ENCODE assay signal across 10 cellular contexts in the genomic region with DNA sequence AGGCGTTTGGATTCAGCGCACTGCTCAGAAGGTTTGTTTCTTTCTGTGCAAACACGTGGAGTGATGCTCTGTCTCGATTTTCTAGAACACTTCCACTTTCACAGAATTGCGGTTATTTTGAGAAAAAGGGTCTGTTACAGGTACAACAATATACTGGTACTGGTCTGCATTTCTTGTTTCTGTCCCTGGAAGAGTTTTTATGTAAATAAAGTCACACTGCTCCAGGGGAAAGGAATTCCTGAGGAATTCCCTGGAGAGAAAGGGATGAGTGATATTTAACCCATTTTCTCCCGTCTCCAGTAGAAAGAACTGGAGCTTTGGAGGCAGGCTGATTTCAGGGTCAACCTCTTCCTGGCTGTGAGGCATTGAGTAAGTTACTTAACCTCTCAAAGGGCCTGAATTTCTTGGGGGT. TPM values are rescaled to one million over a fixed set of nuclear protein-coding genes. Genes with fewer than 3 reads are reported as not detected.
A peak's percentile ranks its signal among the peaks of the same experiment; 100 is the strongest.
DNase-seq lines count a peak whose midpoint lies in the region; TF ChIP-seq lines count a peak whose summit lies in the region.
"Had no signal": no experiment of that assay in that cellular context is flagged by ENCODE, and none has a peak within 500 bp of the region (broad histone marks: within the 10 kb centered on the region; RNA-seq: fewer than 3 reads in every experiment).

No MANE protein-coding gene starts in this region.

- intact Hi-C loops in testis (cut with DNase I; ENCODE audit: low total_unique reads), result no loop called here

- no peaks in the 10 kb centered on the region for H3K36me3 ChIP-seq in testis (ENCODE audit: low read depth, missing control alignments)
- H3K36me3 ChIP-seq: MG63 had no signal

- in situ Hi-C loops in astrocyte of the cerebellum (cut with HindIII; ENCODE audit: low sequenced_read_pairs), result no loop called here

- H3K27ac ChIP-seq in testis, result no peak overlapping the region

- peaks cover 47% of the 10 kb centered on the region for H3K4me1 Mint-ChIP-seq in osteocyte (ENCODE audit: unreplicated experiment)

- WGBS in testis, 2 donors, result 35 to 40% methylated on average over 6 of the region's 6 CpGs

- H3K27ac Mint-ChIP-seq in osteocyte (ENCODE audit: unreplicated experiment), result peak overlapping the region; percentile 76

- TF ChIP-seq CTCF in GM12865 (IDR thresholded peaks at IDR 0.05; ENCODE audit: insufficient read depth, low read depth, low read length, missing control alignments), result no peak
- TF ChIP-seq CTCF in astrocyte of the cerebellum (IDR thresholded peaks at IDR 0.05; ENCODE audit: low read depth, low read length, missing control alignments), result no peak
- no peak for TF ChIP-seq CTCF in osteocyte (IDR thresholded peaks at IDR 0.05)
- no peak for TF ChIP-seq CTCF in testis (IDR thresholded peaks at IDR 0.05)

- no peaks in the 10 kb centered on the region for H3K9me3 ChIP-seq in testis
- H3K9me3 ChIP-seq: MG63 had no signal

- no peaks in the 10 kb centered on the region for H3K36me3 Mint-ChIP-seq in osteocyte (ENCODE audit: unreplicated experiment)

- H3K27me3 Mint-ChIP-seq in osteocyte (ENCODE audit: unreplicated experiment), result no peaks in the 10 kb centered on the region

- peak; percentile 80 for DNase-seq in GM12865 (ENCODE audit: low read depth)
- DNase-seq in HT1080 (ENCODE audit: low read depth), result peak; percentile 27
- no peak for DNase-seq in astrocyte of the cerebellum (ENCODE audit: low read depth)
- DNase-seq in osteocyte (ENCODE audit: extremely low spot score, unreplicated experiment), result no peak
- DNase-seq in SK-N-DZ (ENCODE audit: low spot score), result no peak
- no peak for DNase-seq in NCI-H226
- DNase-seq in testis, result no peak
- no peak for DNase-seq in inferior parietal cortex (ENCODE audit: extremely low spot score)

- H3K4me3 Mint-ChIP-seq in osteocyte (ENCODE audit: unreplicated experiment), result peak overlapping the region; percentile 47

- H3K27me3 ChIP-seq in testis, result no peaks in the 10 kb centered on the region
- H3K27me3 ChIP-seq: MG63 had no signal

- H3K9me3 Mint-ChIP-seq in osteocyte (ENCODE audit: unreplicated experiment), result no peaks in the 10 kb centered on the region

- no peak for TF ChIP-seq POLR2A in testis (IDR thresholded peaks at IDR 0.05)

- peaks cover 7% of the 10 kb centered on the region for H3K4me1 ChIP-seq in testis

- H3K4me3 ChIP-seq in GM12865 (ENCODE audit: low read depth, low read length), result peak overlapping the region; percentile 51
- H3K4me3 ChIP-seq in astrocyte of the cerebellum (ENCODE audit: low read depth, low read length), result peak overlapping the region; percentile 6
- H3K4me3 ChIP-seq in testis, result no peak overlapping the region
- H3K4me3 ChIP-seq: MG63 had no signal

RNA-seq across cellular contexts. Expression of gene RMI2, which starts 16.2 kb away (rescaled TPM):
- total RNA-seq in HT1080 (2014; rRNA removed; shearing (Covaris generic)), result 9.4 and 14.2 TPM in 2 replicates
- 26.9 and 28.2 TPM in 2 replicates for polyA plus RNA-seq in HT1080 (2015; cell fraction: cytosol; rRNA removed)
- polyA plus RNA-seq in HT1080 (2015; cell fraction: nucleus; rRNA removed), result 14.3 and 17.4 TPM in 2 replicates
- total RNA-seq in osteocyte (4.1 and 5.1 TPM in 2 replicates), testis (10 to 100 TPM; 26.7 to 30.6 TPM)
- polyA plus RNA-seq in SK-N-DZ (2014; cell fraction: cytosol; rRNA removed), result 73.7 and 89.4 TPM in 2 replicates
- polyA plus RNA-seq in SK-N-DZ (2014; cell fraction: nucleus; rRNA removed), result 36.9 and 47.1 TPM in 2 replicates
- polyA plus RNA-seq in testis (ENCODE audit: insufficient read depth, low read depth, low replicate concordance), result 21.5 TPM

RNA-seq across cellular contexts. Expression of gene PRM1, which starts 48.0 kb away (rescaled TPM):
- total RNA-seq in HT1080 (2014; rRNA removed; shearing (Covaris generic)), result not detected in 2 replicates
- polyA plus RNA-seq in HT1080 (2015; cell fraction: cytosol; rRNA removed), result not detected in 2 replicates
- polyA plus RNA-seq in HT1080 (2015; cell fraction: nucleus; rRNA removed), result not detected in 2 replicates
- not detected in 2 replicates for total RNA-seq in osteocyte
- polyA plus RNA-seq in SK-N-DZ (2014; cell fraction: cytosol; rRNA removed), result not detected in 2 replicates
- not detected in 2 replicates for polyA plus RNA-seq in SK-N-DZ (2014; cell fraction: nucleus; rRNA removed)
- over 10,000 TPM in 1 of 2 donors, 1,000 to 10,000 TPM in 1; 7,819 to 32,936 TPM for total RNA-seq in testis
- polyA plus RNA-seq in testis (ENCODE audit: insufficient read depth, low read depth, low replicate concordance), result 15,171 TPM
- total RNA-seq: subcutaneous adipose tissue had no signal

RNA-seq across cellular contexts. Expression of gene PRM2, which starts 52.8 kb away (rescaled TPM):
- not detected in 2 replicates for total RNA-seq in HT1080 (2014; rRNA removed; shearing (Covaris generic))
- polyA plus RNA-seq in HT1080 (2015; cell fraction: cytosol; rRNA removed), result not detected in 2 replicates
- not detected in 2 replicates for polyA plus RNA-seq in HT1080 (2015; cell fraction: nucleus; rRNA removed)
- total RNA-seq in osteocyte, result not detected in 2 replicates
- not detected in 2 replicates for polyA plus RNA-seq in SK-N-DZ (2014; cell fraction: cytosol; rRNA removed)
- not detected in 2 replicates for polyA plus RNA-seq in SK-N-DZ (2014; cell fraction: nucleus; rRNA removed)
- over 10,000 TPM in 1 of 2 donors, 1,000 to 10,000 TPM in 1; 3,179 to 16,461 TPM for total RNA-seq in testis
- polyA plus RNA-seq in testis (ENCODE audit: insufficient read depth, low read depth, low replicate concordance), result 12,441 TPM
- total RNA-seq: subcutaneous adipose tissue had no signal

RNA-seq across cellular contexts. Expression of gene PRM3, which starts 55.7 kb away (rescaled TPM):
- not detected in 2 replicates for total RNA-seq in HT1080 (2014; rRNA removed; shearing (Covaris generic))
- polyA plus RNA-seq in HT1080 (2015; cell fraction: cytosol; rRNA removed), result not detected in 2 replicates
- not detected in 2 replicates for polyA plus RNA-seq in HT1080 (2015; cell fraction: nucleus; rRNA removed)
- not detected in 2 replicates for total RNA-seq in osteocyte
- not detected in 2 replicates for polyA plus RNA-seq in SK-N-DZ (2014; cell fraction: cytosol; rRNA removed)
- not detected in 2 replicates for polyA plus RNA-seq in SK-N-DZ (2014; cell fraction: nucleus; rRNA removed)
- total RNA-seq in testis, result 100 to 1,000 TPM; 109 to 383 TPM
- 51.1 TPM for polyA plus RNA-seq in testis (ENCODE audit: insufficient read depth, low read depth, low replicate concordance)
- total RNA-seq: subcutaneous adipose tissue had no signal

RNA-seq across cellular contexts. Expression of gene TNP2, which starts 60.0 kb away (rescaled TPM):
- not detected in 2 replicates for total RNA-seq in HT1080 (2014; rRNA removed; shearing (Covaris generic))
- polyA plus RNA-seq in HT1080 (2015; cell fraction: cytosol; rRNA removed), result not detected in 2 replicates
- not detected in 2 replicates for polyA plus RNA-seq in HT1080 (2015; cell fraction: nucleus; rRNA removed)
- total RNA-seq in osteocyte, result not detected in 2 replicates
- polyA plus RNA-seq in SK-N-DZ (2014; cell fraction: cytosol; rRNA removed), result not detected in 2 replicates
- not detected in 2 replicates for polyA plus RNA-seq in SK-N-DZ (2014; cell fraction: nucleus; rRNA removed)
- 10 to 100 TPM; 10.2 to 29.8 TPM for total RNA-seq in testis
- 38.4 TPM for polyA plus RNA-seq in testis (ENCODE audit: insufficient read depth, low read depth, low replicate concordance)
- total RNA-seq: subcutaneous adipose tissue had no signal

Comparison
In these comparisons a context has a peak if more than half of its experiments do, and no peak if none do; other contexts are left out.
1. DNase-seq: peak in GM12865 (single experiment) and HT1080 (single experiment); none in astrocyte of the cerebellum (single experiment), osteocyte (single experiment), SK-N-DZ (single experiment), NCI-H226 (single experiment), testis (single experiment) and inferior parietal cortex (single experiment).
2. H3K4me3 ChIP-seq: peak in GM12865 (single experiment) and astrocyte of the cerebellum (single experiment); none in testis (0 of 2).
3. RNA of gene PRM1, which starts 48.0 kb away (total RNA-seq): 7,819 to 32,936 TPM in testis; not detected in HT1080 and not detected in osteocyte; every median in the first group is over 1,000 times any median in the second.
4. RNA of gene PRM2, which starts 52.8 kb away (total RNA-seq): 3,179 to 16,461 TPM in testis; not detected in HT1080 and not detected in osteocyte; every median in the first group is over 1,000 times any median in the second.